In genomic region chr1:94001397-94002045, GRCh38 we compare ENCODE assay signal across 20 cellular contexts.
DNase-seq lines count a peak whose midpoint lies in the region; ATAC-seq, FAIRE-seq and TF ChIP-seq lines count a peak whose summit lies in the region.
"Had no signal": no experiment of that assay in that cellular context is flagged by ENCODE, and none has a peak within 500 bp of the region (broad histone marks: within the 10 kb centered on the region; RNA-seq: fewer than 3 reads in every experiment).

No MANE protein-coding gene starts in this region.

- H3K56ac ChIP-seq in H1 (replicated peaks; ENCODE audit: insufficient read length, low read depth, low read length) = no peak overlapping the region

- H2BK15ac ChIP-seq in H1 (ENCODE audit: low read length) (no peak overlapping the region), mesenchymal stem cell (ENCODE audit: low read depth, poor library complexity, severe bottlenecking) (peak overlapping the region; percentile 31)

- no peak overlapping the region for H3K4me3 Mint-ChIP-seq in WTC11
- no peak overlapping the region for H3K4me3 Mint-ChIP-seq in stimulated activated memory B cell treated with anti-CD40 and anti-IgM and Interleukin-4, amounts not matched to agents 10 μg/mL and 1 μg/mL and 100 μg/mL, for 72 hours
- H3K4me3 Mint-ChIP-seq: CD14-positive monocyte; CD8-positive, alpha-beta T cell; HFFc6 had no signal

- DNase-seq in WTC11 (ENCODE audit: low spot score) = no peak
- no peak for DNase-seq in H1 (ENCODE audit: low read depth in 1 of 2, low spot score in 2 of 2)
- DNase-seq in mesenchymal stem cell = no peak
- no peak for DNase-seq in GOT3 (lab: John Stamatoyannopoulos, UW)
- no peak for DNase-seq in BE2C
- DNase-seq: CD8-positive, alpha-beta T cell; COR-L47; DMS153; DMS79 treated with DMSO at 0.1 percent for 48 hours; EL; HCEC 1CT; HFFc6 had no signal

- no peak overlapping the region for H3K27ac Mint-ChIP-seq in WTC11
- H3K27ac Mint-ChIP-seq in stimulated activated memory B cell treated with anti-CD40 and anti-IgM and Interleukin-4, amounts not matched to agents 10 μg/mL and 1 μg/mL and 100 μg/mL, for 72 hours = no peak overlapping the region
- H3K27ac Mint-ChIP-seq: CD8-positive, alpha-beta T cell; HFFc6 had no signal

- H3K27me3 ChIP-seq in H1 (replicated peaks in 1 of 4; ENCODE audit: control insufficient read depth in 3 of 4, extremely low read depth in 1 of 4, insufficient read depth in 3 of 4, low read length in 3 of 4) (no peaks in the 10 kb centered on the region), mesenchymal stem cell (ENCODE audit: control insufficient read depth in 1 of 2, insufficient read depth in 1 of 2, low read length in 2 of 2) (no peaks in the 10 kb centered on the region), BE2C (no peaks in the 10 kb centered on the region)

- FAIRE-seq in H1 (lab: Jason Lieb, UNC) = no peak
- FAIRE-seq: A549, D721Med, G401.6, GM12891 had no signal

- H2BK5ac ChIP-seq in H1 (ENCODE audit: low read depth, low read length) (0 out of 2 replicates have a peak overlapping the region, but pooled peaks have one; percentile 8), mesenchymal stem cell (ENCODE audit: low read depth, low read length, poor library complexity, severe bottlenecking) (no peak overlapping the region)

- H2BK12ac ChIP-seq in H1 (ENCODE audit: low read depth, low read length) (no peak overlapping the region), mesenchymal stem cell (ENCODE audit: low read length in 2 of 2) (no peak overlapping the region)

- no peak for TF ChIP-seq CTCF in WTC11 (IDR thresholded peaks at IDR 0.05)
- TF ChIP-seq CTCF in H1 (IDR thresholded peaks at IDR 0.05; ENCODE audit: control extremely low read depth in 1 of 3, insufficient read depth in 1 of 3, low read depth in 1 of 3, low read length in 3 of 3) = peak in 1 of 3 experiments; percentile 4; a peak in 1 of 4 replicates
- no peak for TF ChIP-seq CTCF in BE2C (IDR thresholded peaks at IDR 0.05; ENCODE audit: low read depth, low read length)

- H2AFZ ChIP-seq in H1 (ENCODE audit: low read length) = no peak overlapping the region; the same call in 1 of the 2 replicates
- no peak overlapping the region for H2AFZ ChIP-seq in mesenchymal stem cell (ENCODE audit: low read depth, low read length)

- H3K4me1 Mint-ChIP-seq in WTC11 = peaks cover 2% of the 10 kb centered on the region; the same call in 1 of the 2 replicates
- no peaks in the 10 kb centered on the region for H3K4me1 Mint-ChIP-seq in stimulated activated memory B cell treated with anti-CD40 and anti-IgM and Interleukin-4, amounts not matched to agents 10 μg/mL and 1 μg/mL and 100 μg/mL, for 72 hours

- no peaks in the 10 kb centered on the region for H3K23me2 ChIP-seq in H1 (ENCODE audit: low read depth, low read length)

- no peaks in the 10 kb centered on the region for H3K27me3 Mint-ChIP-seq in WTC11 (ENCODE audit: low read depth)
- H3K27me3 Mint-ChIP-seq in stimulated activated memory B cell treated with anti-CD40 and anti-IgM and Interleukin-4, amounts not matched to agents 10 μg/mL and 1 μg/mL and 100 μg/mL, for 72 hours = peaks cover 40% of the 10 kb centered on the region

- no peaks in the 10 kb centered on the region for H3K79me2 ChIP-seq in H1 (ENCODE audit: control insufficient read depth in 1 of 2, insufficient read depth in 2 of 2, low read length in 2 of 2)

- H3K4me2 ChIP-seq in H1 (ENCODE audit: insufficient read depth in 1 of 2, low read depth in 2 of 2, low read length in 2 of 2) (no peak overlapping the region), mesenchymal stem cell (ENCODE audit: low read length, poor library complexity, severe bottlenecking) (no peak overlapping the region)
- H3K4me2 ChIP-seq: A549 had no signal

- TF ChIP-seq RAD21 in H1 (IDR thresholded peaks at IDR 0.05 in 1 of 2, conservative IDR thresholded peaks at IDR 0.05 in 1 of 2; ENCODE audit: low read depth in 2 of 2, low read length in 2 of 2) = peak in 1 of 2 experiments; percentile 18; a peak in 1 of 4 replicates

- no peaks in the 10 kb centered on the region for H4K20me1 ChIP-seq in H1 (replicated peaks in 1 of 2; ENCODE audit: control insufficient read depth in 1 of 2, insufficient read depth in 2 of 2, low read length in 2 of 2)

- no peak for TF ChIP-seq POLR2A in H1 (IDR thresholded peaks at IDR 0.05; ENCODE audit: control extremely low read depth in 1 of 2, low read depth in 2 of 2, low read length in 2 of 2)

- no peak overlapping the region for H3K23ac ChIP-seq in H1 (ENCODE audit: insufficient read length)
- H3K23ac ChIP-seq in mesenchymal stem cell (ENCODE audit: low read length in 2 of 2) = no peak overlapping the region

- H3K9me3 Mint-ChIP-seq in WTC11 = no peaks in the 10 kb centered on the region
- no peaks in the 10 kb centered on the region for H3K9me3 Mint-ChIP-seq in stimulated activated memory B cell treated with anti-CD40 and anti-IgM and Interleukin-4, amounts not matched to agents 10 μg/mL and 1 μg/mL and 100 μg/mL, for 72 hours
- H3K9me3 Mint-ChIP-seq: CD8-positive, alpha-beta T cell; HFFc6 had no signal

- 93% methylated on average over 20 of the region's 20 CpGs; no CpG with 5 or more reads in 1 of the 2 experiments for WGBS in H1 (ENCODE audit: extremely low coverage in 1 of 2, insufficient coverage in 1 of 2, insufficient read length in 1 of 2, insufficient replicate concordance in 2 of 2, low coverage in 1 of 2, low lambda C conversion rate in 2 of 2, missing lambda C conversion rate in 1 of 2), 2 experiments
- 94% methylated on average over 20 of the region's 20 CpGs for WGBS in mesenchymal stem cell

- H2BK120ac ChIP-seq in H1 (replicated peaks; ENCODE audit: low read depth, low read length) (no peak overlapping the region), mesenchymal stem cell (ENCODE audit: low read depth, low read length) (no peak overlapping the region)

- POLR2A ChIA-PET in WTC11 (lab: Charles Lee) = no interaction called here
- POLR2A ChIA-PET in H1 (lab: Charles Lee; ENCODE audit: partially characterized antibody) = no interaction called here

- H4K8ac ChIP-seq in H1 (ENCODE audit: extremely low read depth, insufficient read depth, low read length) (0 out of 2 replicates have a peak overlapping the region, but pooled peaks have one; percentile 42), mesenchymal stem cell (ENCODE audit: low read length) (no peak overlapping the region)

- H2BK20ac ChIP-seq in H1 (ENCODE audit: low read length) = no peak overlapping the region

- H3K27ac ChIP-seq in H1 (ENCODE audit: low read depth, low read length) = no peak overlapping the region
- H3K27ac ChIP-seq in mesenchymal stem cell (ENCODE audit: low read length, poor library complexity, severe bottlenecking) = no peak overlapping the region
- H3K27ac ChIP-seq: A549 had no signal

- H3K4me3 ChIP-seq in H1 (ENCODE audit: extremely low read depth in 1 of 4, insufficient read depth in 2 of 4, low read depth in 3 of 4, low read length in 4 of 4) (no peak overlapping the region), mesenchymal stem cell (ENCODE audit: insufficient read depth in 1 of 2, low read depth in 1 of 2, low read length in 2 of 2) (no peak overlapping the region), BE2C (ENCODE audit: low read depth, low read length) (no peak overlapping the region)
- H3K4me3 ChIP-seq: A549 had no signal

- H3K36me3 Mint-ChIP-seq in WTC11 = no peaks in the 10 kb centered on the region
- no peaks in the 10 kb centered on the region for H3K36me3 Mint-ChIP-seq in stimulated activated memory B cell treated with anti-CD40 and anti-IgM and Interleukin-4, amounts not matched to agents 10 μg/mL and 1 μg/mL and 100 μg/mL, for 72 hours
- H3K36me3 Mint-ChIP-seq: CD14-positive monocyte; CD8-positive, alpha-beta T cell had no signal

- H3K9me3 ChIP-seq in H1 (ENCODE audit: insufficient read depth in 2 of 2, low read depth in 1 of 2, low read length in 1 of 2) (no peaks in the 10 kb centered on the region), mesenchymal stem cell (ENCODE audit: control insufficient read depth, low read length) (no peaks in the 10 kb centered on the region), BE2C (no peaks in the 10 kb centered on the region)
- H3K9me3 ChIP-seq: A549 had no signal

- H4K5ac ChIP-seq in H1 (ENCODE audit: insufficient read length, low read depth, low read length) = no peak overlapping the region

- H2AK5ac ChIP-seq in H1 (ENCODE audit: low read depth, low read length) = no peak overlapping the region
- H2AK5ac ChIP-seq in mesenchymal stem cell (ENCODE audit: low read length, severe bottlenecking) = no peak overlapping the region

- H3K18ac ChIP-seq in H1 (ENCODE audit: extremely low read depth, low read length) = no peak overlapping the region
- H3K18ac ChIP-seq in mesenchymal stem cell (ENCODE audit: low read depth in 1 of 2, low read length in 2 of 2) = no peak overlapping the region

- no peak overlapping the region for H3K14ac ChIP-seq in H1 (ENCODE audit: insufficient read length)
- H3K14ac ChIP-seq in mesenchymal stem cell (ENCODE audit: low read length in 2 of 2) = no peak overlapping the region

- no peak for TF ChIP-seq EP300 in H1 (IDR thresholded peaks at IDR 0.05; ENCODE audit: borderline replicate concordance in 1 of 2, low read depth in 2 of 2, low read length in 2 of 2)

- H3K4ac ChIP-seq in H1 (replicated peaks; ENCODE audit: insufficient read length, low read depth, low read length) (no peak overlapping the region), mesenchymal stem cell (ENCODE audit: low read depth in 1 of 2, low read length in 2 of 2) (no peak overlapping the region)

- peak; percentile 81 for ATAC-seq in WTC11
- ATAC-seq in stimulated activated memory B cell treated with anti-CD40 and anti-IgM and Interleukin-4, amounts not matched to agents 10 μg/mL and 1 μg/mL and 100 μg/mL, for 72 hours = peak; percentile 10
- no peak for ATAC-seq in HG02642 (IDR thresholded peaks at IDR 0.05; ENCODE audit: poor library complexity, unreplicated experiment)
- ATAC-seq in HG03460 (IDR thresholded peaks at IDR 0.05; ENCODE audit: unreplicated experiment) = no peak
- ATAC-seq: A549; CD8-positive, alpha-beta T cell had no signal

- H3K4me1 ChIP-seq in H1 (replicated peaks in 1 of 4; ENCODE audit: control insufficient read depth in 3 of 4, insufficient read depth in 4 of 4, low read length in 3 of 4) (no peaks in the 10 kb centered on the region), mesenchymal stem cell (ENCODE audit: control insufficient read depth, insufficient read depth, low read depth, low read length) (no peaks in the 10 kb centered on the region), BE2C (no peaks in the 10 kb centered on the region)

- CTCF ChIA-PET in WTC11 (lab: Charles Lee) = interaction anchor here (1.1 kb wide), 1 partner anchor 38 kb away, joined by 3 read pairs; no protein-coding TSS in a partner anchor
- CTCF ChIA-PET in H1 (lab: Charles Lee; ENCODE audit: partially characterized antibody) = interaction anchor here (1.1 to 1.6 kb wide), 4 partner anchors 12 to 43 kb away, joined by 3 to 9 read pairs (median 4); no protein-coding TSS in a partner anchor

- no peaks in the 10 kb centered on the region for H3K79me1 ChIP-seq in H1 (ENCODE audit: low read depth, low read length)
- no peaks in the 10 kb centered on the region for H3K79me1 ChIP-seq in mesenchymal stem cell (replicated peaks; ENCODE audit: low read length, poor library complexity, severe bottlenecking)

- H3K36me3 ChIP-seq in H1 (ENCODE audit: control insufficient read depth in 2 of 4, insufficient read depth in 4 of 4, low read length in 3 of 4) (no peaks in the 10 kb centered on the region), mesenchymal stem cell (ENCODE audit: control insufficient read depth in 1 of 2, insufficient read depth in 2 of 2, low read depth in 1 of 2, low read length in 2 of 2) (no peaks in the 10 kb centered on the region), BE2C (no peaks in the 10 kb centered on the region)

- H4K91ac ChIP-seq in H1 (replicated peaks; ENCODE audit: insufficient read length, low read length) (no peak overlapping the region), mesenchymal stem cell (ENCODE audit: low read length) (no peak overlapping the region)

- H3K9ac ChIP-seq in H1 (replicated peaks in 1 of 4; ENCODE audit: extremely low read depth in 1 of 4, low read depth in 3 of 4, low read length in 3 of 4) = no peak overlapping the region
- no peak overlapping the region for H3K9ac ChIP-seq in mesenchymal stem cell (ENCODE audit: low read length)

Comparison
In these comparisons a context has a peak if more than half of its experiments do, and no peak if none do; other contexts are left out.
1. ATAC-seq: peak in WTC11 (single experiment) and stimulated activated memory B cell treated with anti-CD40 and anti-IgM and Interleukin-4, amounts not matched to agents 10 μg/mL and 1 μg/mL and 100 μg/mL, for 72 hours (single experiment); none in HG02642 (single experiment) and HG03460 (single experiment).